In the genomic region with DNA sequence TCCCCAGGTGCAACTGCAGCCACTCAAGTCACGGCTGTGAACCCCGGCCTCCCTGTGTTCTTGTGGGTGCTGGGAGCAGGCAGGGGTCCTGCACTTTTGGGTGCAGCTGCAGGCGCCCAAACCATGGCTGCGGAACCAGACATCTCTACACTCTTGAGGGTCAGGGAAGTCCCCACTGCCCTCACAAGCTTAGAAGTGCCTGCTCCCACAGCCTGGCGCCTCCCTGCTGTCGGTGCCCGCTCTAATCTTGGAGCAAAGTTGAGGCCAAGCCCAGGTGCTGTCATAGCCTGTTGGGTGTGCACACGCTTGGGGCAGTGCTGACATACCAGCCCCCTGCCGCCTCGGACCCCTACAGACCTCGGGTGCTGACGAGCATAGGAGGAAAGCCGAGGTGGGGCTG, we compare ENCODE assay signal across 39 cellular contexts. TPM values are rescaled to one million over a fixed set of nuclear protein-coding genes. Genes with fewer than 3 reads are reported as not detected.
"Had no signal": no experiment of that assay in that cellular context is flagged by ENCODE, and none has a peak within 500 bp of the region (broad histone marks: within the 10 kb centered on the region; RNA-seq: fewer than 3 reads in every experiment).

No MANE protein-coding gene starts in this region.

- H3K27me3 ChIP-seq: adrenal gland, body of pancreas, brain microvascular endothelial cell, breast epithelium had no signal

- H3K36me3 ChIP-seq: adrenal gland, brain microvascular endothelial cell, breast epithelium had no signal

- H3K4me1 ChIP-seq: breast epithelium had no signal

- H3K36me3 Mint-ChIP-seq: activated CD4-positive, alpha-beta memory T cell treated with anti-CD3 and anti-CD28 coated beads for 36 hours; activated naive CD4-positive, alpha-beta T cell treated with anti-CD3 and anti-CD28 coated beads, Interleukin-2, amount 50 U/mL, for 72 hours; activated naive CD8-positive, alpha-beta T cell treated with anti-CD3 and anti-CD28 coated beads for 36 hours had no signal

- H3K9me3 ChIP-seq: adrenal gland, body of pancreas, breast epithelium had no signal

- DNase-seq: activated B cell treated with CpG ODN at 0.5 μM for 24 hours; activated CD4-positive, alpha-beta memory T cell treated with anti-CD3 and anti-CD28 coated beads for 36 hours; activated CD4-positive, alpha-beta T cell treated with anti-CD3 and anti-CD28 coated beads for 4 hours; activated CD4-positive, alpha-beta T cell treated with anti-CD3 and anti-CD28 coated beads, Interleukin-2, amount 10 ng/mL, durations not matched to agents 24 days and 14 days; activated CD4-positive, alpha-beta T cell treated with anti-CD3 and anti-CD28 coated beads, Interleukin-2, amount 50 U/mL, for 1 hour; activated CD4-positive, alpha-beta T cell treated with anti-CD3 and anti-CD28 coated beads, Interleukin-2, amount 50 U/mL, for 4 hours; activated CD4-positive, CD25-positive, alpha-beta regulatory T cell treated with anti-CD3 and anti-CD28 coated beads, Interleukin-2, amount 50 U/mL, for 72 hours; activated CD8-positive, alpha-beta memory T cell treated with anti-CD3 and anti-CD28 coated beads, Interleukin-2, amount 50 U/mL, for 4 hours; activated CD8-positive, alpha-beta T cell treated with anti-CD3 and anti-CD28 coated beads for 36 hours; activated effector memory CD4-positive, alpha-beta T cell treated with anti-CD3 and anti-CD28 coated beads, Interleukin-2, amount 50 U/mL, for 16 hours; activated gamma-delta T cell treated with Interleukin-2 at 50 U/mL for 16 hours; activated naive CD4-positive, alpha-beta T cell; activated naive CD4-positive, alpha-beta T cell treated with anti-CD3 and anti-CD28 coated beads for 36 hours; activated naive CD4-positive, alpha-beta T cell treated with anti-CD3 and anti-CD28 coated beads, Interleukin-2, amount 50 U/mL, for 16 hours; activated naive CD8-positive, alpha-beta T cell treated with anti-CD3 and anti-CD28 coated beads for 36 hours; activated T-cell treated with anti-CD3 and anti-CD28 coated beads for 4 hours; activated T-cell treated with anti-CD3 and anti-CD28 coated beads, Interleukin-2, amount 50 U/mL, for 1 hour; activated T-cell treated with anti-CD3 and anti-CD28 coated beads, Interleukin-2, amount 50 U/mL, for 4 hours; activated T-cell treated with anti-CD3 and anti-CD28 coated beads, Interleukin-2, amount 50 U/mL, for 72 hours; adrenal gland; amniotic stem cell; aorta; body of pancreas; brain microvascular endothelial cell; central memory CD4-positive, alpha-beta T cell; T-helper 1 cell; T-helper 2 cell; T-helper 9 cell had no signal

- H3K4me3 Mint-ChIP-seq: activated B cell treated with CpG ODN at 0.5 μM for 24 hours; activated CD4-positive, alpha-beta memory T cell treated with anti-CD3 and anti-CD28 coated beads for 36 hours; activated CD4-positive, alpha-beta T cell treated with anti-CD3 and anti-CD28 coated beads, Interleukin-2, amount 10 ng/mL, durations not matched to agents 24 days and 14 days; activated CD8-positive, alpha-beta T cell treated with anti-CD3 and anti-CD28 coated beads for 36 hours; activated naive CD4-positive, alpha-beta T cell treated with anti-CD3 and anti-CD28 coated beads for 36 hours; activated naive CD8-positive, alpha-beta T cell treated with anti-CD3 and anti-CD28 coated beads for 36 hours; activated T-cell treated with anti-CD3 and anti-CD28 coated beads, Interleukin-2, amount 50 U/mL, for 4 hours; activated T-cell treated with anti-CD3 and anti-CD28 coated beads, Interleukin-2, amount 50 U/mL, for 72 hours; activated T-helper 1 cell treated with anti-CD3 and anti-CD28 coated beads, Interleukin-12 subunit alpha, Interleukin-12 subunit beta, Interleukin-2, Interleukin-4 antibody, amounts not matched to agents 30 ng/mL and 10 ng/mL and 1 ng/mL, durations not matched to agents 14 hours and 24 hours and 36 hours; activated T-helper 17 cell treated with anti-CD3 and anti-CD28 coated beads, Interleukin-2, amount 50 U/mL, for 72 hours; T-helper 1 cell treated with Interleukin-12 subunit alpha and Interleukin-12 subunit beta and Interleukin-4 antibody, amounts not matched to agents 30 μg/mL and 1 μg/mL, for 36 hours; T-helper 2 cell treated with Interferon-gamma antibody and Interleukin-4, amounts not matched to agents 5 μg/mL and 100 μg/mL, for 36 hours had no signal

- H3K9me3 Mint-ChIP-seq: activated B cell treated with CpG ODN at 0.5 μM for 24 hours; activated CD4-positive, alpha-beta memory T cell treated with anti-CD3 and anti-CD28 coated beads for 36 hours; activated CD4-positive, alpha-beta T cell treated with anti-CD3 and anti-CD28 coated beads, Interleukin-2, amount 10 ng/mL, durations not matched to agents 24 days and 14 days; activated CD8-positive, alpha-beta T cell treated with anti-CD3 and anti-CD28 coated beads for 36 hours; activated naive CD4-positive, alpha-beta T cell treated with anti-CD3 and anti-CD28 coated beads for 36 hours; activated naive CD4-positive, alpha-beta T cell treated with anti-CD3 and anti-CD28 coated beads, Interleukin-2, amount 50 U/mL, for 72 hours; activated naive CD8-positive, alpha-beta T cell treated with anti-CD3 and anti-CD28 coated beads for 36 hours; activated T-cell treated with anti-CD3 and anti-CD28 coated beads, Interleukin-2, amount 50 U/mL, for 4 hours; activated T-cell treated with anti-CD3 and anti-CD28 coated beads, Interleukin-2, amount 50 U/mL, for 72 hours; activated T-helper 1 cell treated with anti-CD3 and anti-CD28 coated beads, Interleukin-12 subunit alpha, Interleukin-12 subunit beta, Interleukin-2, Interleukin-4 antibody, amounts not matched to agents 30 ng/mL and 10 ng/mL and 1 ng/mL, durations not matched to agents 14 hours and 24 hours and 36 hours; activated T-helper 17 cell treated with anti-CD3 and anti-CD28 coated beads, Interleukin-2, amount 50 U/mL, for 72 hours; T-helper 1 cell treated with Interleukin-12 subunit alpha and Interleukin-12 subunit beta and Interleukin-4 antibody, amounts not matched to agents 30 μg/mL and 1 μg/mL, for 36 hours; T-helper 2 cell treated with Interferon-gamma antibody and Interleukin-4, amounts not matched to agents 5 μg/mL and 100 μg/mL, for 36 hours had no signal

- ATAC-seq: activated CD8-positive, alpha-beta T cell treated with anti-CD3 and anti-CD28 coated beads for 36 hours; activated naive CD4-positive, alpha-beta T cell treated with anti-CD3 and anti-CD28 coated beads, Interleukin-2, amount 50 U/mL, for 72 hours; activated T-cell treated with anti-CD3 and anti-CD28 coated beads, Interleukin-2, amount 50 U/mL, for 4 hours; activated T-cell treated with anti-CD3 and anti-CD28 coated beads, Interleukin-2, amount 50 U/mL, for 72 hours; activated T-helper 17 cell treated with anti-CD3 and anti-CD28 coated beads, Interleukin-2, amount 50 U/mL, for 72 hours; body of pancreas had no signal

- H3K27ac ChIP-seq: adrenal gland, body of pancreas, brain microvascular endothelial cell, breast epithelium, VCaP had no signal

- H3K4me3 ChIP-seq: adrenal gland, body of pancreas, breast epithelium had no signal

- H3K27ac Mint-ChIP-seq: activated B cell treated with CpG ODN at 0.5 μM for 24 hours; activated CD4-positive, alpha-beta memory T cell treated with anti-CD3 and anti-CD28 coated beads for 36 hours; activated CD4-positive, alpha-beta T cell treated with anti-CD3 and anti-CD28 coated beads, Interleukin-2, amount 10 ng/mL, durations not matched to agents 24 days and 14 days; activated CD8-positive, alpha-beta T cell treated with anti-CD3 and anti-CD28 coated beads for 36 hours; activated naive CD4-positive, alpha-beta T cell treated with anti-CD3 and anti-CD28 coated beads for 36 hours; activated naive CD4-positive, alpha-beta T cell treated with anti-CD3 and anti-CD28 coated beads, Interleukin-2, amount 50 U/mL, for 72 hours; activated naive CD8-positive, alpha-beta T cell treated with anti-CD3 and anti-CD28 coated beads for 36 hours; activated T-cell treated with anti-CD3 and anti-CD28 coated beads, Interleukin-2, amount 50 U/mL, for 72 hours; activated T-helper 1 cell treated with anti-CD3 and anti-CD28 coated beads, Interleukin-12 subunit alpha, Interleukin-12 subunit beta, Interleukin-2, Interleukin-4 antibody, amounts not matched to agents 30 ng/mL and 10 ng/mL and 1 ng/mL, durations not matched to agents 14 hours and 24 hours and 36 hours; activated T-helper 17 cell treated with anti-CD3 and anti-CD28 coated beads, Interleukin-2, amount 50 U/mL, for 72 hours; T-helper 1 cell treated with Interleukin-12 subunit alpha and Interleukin-12 subunit beta and Interleukin-4 antibody, amounts not matched to agents 30 μg/mL and 1 μg/mL, for 36 hours; T-helper 2 cell treated with Interferon-gamma antibody and Interleukin-4, amounts not matched to agents 5 μg/mL and 100 μg/mL, for 36 hours had no signal

RNA-seq across cellular contexts. Expression of a gene that starts 6.2 kb away (rescaled TPM):
- total RNA-seq: activated B cell treated with CpG ODN at 0.5 μM for 24 hours; activated CD4-positive, alpha-beta memory T cell treated with anti-CD3 and anti-CD28 coated beads for 36 hours; activated CD4-positive, alpha-beta T cell treated with anti-CD3 and anti-CD28 coated beads, Interleukin-2, amount 10 ng/mL, durations not matched to agents 24 days and 14 days; activated CD8-positive, alpha-beta memory T cell treated with anti-CD3 and anti-CD28 coated beads for 36 hours; activated CD8-positive, alpha-beta T cell treated with anti-CD3 and anti-CD28 coated beads for 36 hours; activated naive CD4-positive, alpha-beta T cell treated with anti-CD3 and anti-CD28 coated beads for 36 hours; activated naive CD4-positive, alpha-beta T cell treated with anti-CD3 and anti-CD28 coated beads, Interleukin-2, amount 50 U/mL, for 72 hours; activated naive CD8-positive, alpha-beta T cell treated with anti-CD3 and anti-CD28 coated beads for 36 hours; activated T-cell treated with anti-CD3 and anti-CD28 coated beads, Interleukin-2, amount 50 U/mL, for 4 hours; activated T-cell treated with anti-CD3 and anti-CD28 coated beads, Interleukin-2, amount 50 U/mL, for 72 hours; activated T-helper 1 cell treated with anti-CD3 and anti-CD28 coated beads, Interleukin-12 subunit alpha, Interleukin-12 subunit beta, Interleukin-2, Interleukin-4 antibody, amounts not matched to agents 30 ng/mL and 10 ng/mL and 1 ng/mL, durations not matched to agents 14 hours and 24 hours and 36 hours; activated T-helper 17 cell treated with anti-CD3 and anti-CD28 coated beads, Interleukin-2, amount 50 U/mL, for 72 hours; adrenal gland; aorta; astrocyte; body of pancreas; cardiac septum; cerebellum had no signal
- polyA plus RNA-seq: aorta had no signal

RNA-seq across cellular contexts. Expression of a gene that starts 36.6 kb away (rescaled TPM):
- total RNA-seq: activated B cell treated with CpG ODN at 0.5 μM for 24 hours; activated CD4-positive, alpha-beta memory T cell treated with anti-CD3 and anti-CD28 coated beads for 36 hours; activated CD4-positive, alpha-beta T cell treated with anti-CD3 and anti-CD28 coated beads, Interleukin-2, amount 10 ng/mL, durations not matched to agents 24 days and 14 days; activated CD8-positive, alpha-beta memory T cell treated with anti-CD3 and anti-CD28 coated beads for 36 hours; activated CD8-positive, alpha-beta T cell treated with anti-CD3 and anti-CD28 coated beads for 36 hours; activated naive CD4-positive, alpha-beta T cell treated with anti-CD3 and anti-CD28 coated beads for 36 hours; activated naive CD4-positive, alpha-beta T cell treated with anti-CD3 and anti-CD28 coated beads, Interleukin-2, amount 50 U/mL, for 72 hours; activated naive CD8-positive, alpha-beta T cell treated with anti-CD3 and anti-CD28 coated beads for 36 hours; activated T-cell treated with anti-CD3 and anti-CD28 coated beads, Interleukin-2, amount 50 U/mL, for 4 hours; activated T-cell treated with anti-CD3 and anti-CD28 coated beads, Interleukin-2, amount 50 U/mL, for 72 hours; activated T-helper 1 cell treated with anti-CD3 and anti-CD28 coated beads, Interleukin-12 subunit alpha, Interleukin-12 subunit beta, Interleukin-2, Interleukin-4 antibody, amounts not matched to agents 30 ng/mL and 10 ng/mL and 1 ng/mL, durations not matched to agents 14 hours and 24 hours and 36 hours; activated T-helper 17 cell treated with anti-CD3 and anti-CD28 coated beads, Interleukin-2, amount 50 U/mL, for 72 hours; adrenal gland; aorta; astrocyte; body of pancreas; breast epithelium; cardiac septum; cerebellum had no signal
- polyA plus RNA-seq: adrenal gland, aorta had no signal
